Comparison of ENCODE assay signal across 8 cellular contexts in genomic region chr2:98460573-98461560, GRCh38. TPM values are rescaled to one million over a fixed set of nuclear protein-coding genes. Genes with fewer than 3 reads are reported as not detected.
DNase-seq lines count a peak whose midpoint lies in the region; ATAC-seq lines count a peak whose summit lies in the region.

No MANE protein-coding gene starts in this region.

- no peaks in the 10 kb centered on the region for H3K27me3 ChIP-seq in mesenchymal stem cell (ENCODE audit: control insufficient read depth in 1 of 2, insufficient read depth in 1 of 2, low read length in 2 of 2)

- ATAC-seq in HG03159 (IDR thresholded peaks at IDR 0.05; ENCODE audit: unreplicated experiment): peak; percentile 67

- no peak overlapping the region for H3K27ac ChIP-seq in mesenchymal stem cell (ENCODE audit: low read length, poor library complexity, severe bottlenecking)

- CTCF ChIA-PET in activated CD4-positive, alpha-beta T cell treated with anti-CD3 and anti-CD28 coated beads, Interleukin-2, amount 10 ng/mL, durations not matched to agents 7 days and 5 days (lab: Charles Lee): interaction anchor here (1.0 to 7.1 kb wide), 4 partner anchors 9 to 32 kb away, joined by 3 to 60 read pairs (median 30); no protein-coding TSS in a partner anchor

- no peak overlapping the region for H2BK15ac ChIP-seq in mesenchymal stem cell (ENCODE audit: low read depth, poor library complexity, severe bottlenecking)

- no peak overlapping the region for H2BK12ac ChIP-seq in mesenchymal stem cell (ENCODE audit: low read length in 2 of 2)

- H3K4me3 ChIP-seq in mesenchymal stem cell (ENCODE audit: insufficient read depth in 1 of 2, low read depth in 1 of 2, low read length in 2 of 2): no peak overlapping the region

- H3K4ac ChIP-seq in mesenchymal stem cell (ENCODE audit: low read depth in 1 of 2, low read length in 2 of 2): no peak overlapping the region

- H2BK120ac ChIP-seq in mesenchymal stem cell (ENCODE audit: low read depth, low read length): no peak overlapping the region

- peaks cover 44% of the 10 kb centered on the region for H3K79me1 ChIP-seq in mesenchymal stem cell (replicated peaks; ENCODE audit: low read length, poor library complexity, severe bottlenecking)

- H3K4me3 Mint-ChIP-seq in activated CD4-positive, alpha-beta T cell treated with anti-CD3 and anti-CD28 coated beads, Interleukin-2, amount 10 ng/mL, durations not matched to agents 7 days and 5 days: peak overlapping the region; percentile 51

- H3K4me2 ChIP-seq in mesenchymal stem cell (ENCODE audit: low read length, poor library complexity, severe bottlenecking): no peak overlapping the region

- POLR2A ChIA-PET in activated CD4-positive, alpha-beta T cell treated with anti-CD3 and anti-CD28 coated beads, Interleukin-2, amount 10 ng/mL, durations not matched to agents 7 days and 5 days (lab: Charles Lee): interaction anchor here (0.9 kb wide), 1 partner anchor 46 kb away, joined by 3 read pairs; no protein-coding TSS in a partner anchor

- H2AFZ ChIP-seq in mesenchymal stem cell (ENCODE audit: low read depth, low read length): no peak overlapping the region

- H3K4me1 ChIP-seq in mesenchymal stem cell (ENCODE audit: control insufficient read depth, insufficient read depth, low read depth, low read length): peaks cover 4% of the 10 kb centered on the region

- peak overlapping the region in 1 of 2 experiments; percentile 18 for H3K18ac ChIP-seq in mesenchymal stem cell (ENCODE audit: low read depth in 1 of 2, low read length in 2 of 2)

- no peak overlapping the region for H4K8ac ChIP-seq in mesenchymal stem cell (ENCODE audit: low read length)

- H3K36me3 ChIP-seq in mesenchymal stem cell (ENCODE audit: control insufficient read depth in 1 of 2, insufficient read depth in 2 of 2, low read depth in 1 of 2, low read length in 2 of 2): peaks cover 3 to 11% of the 10 kb centered on the region in 2 experiments

- H3K27ac Mint-ChIP-seq in activated CD4-positive, alpha-beta T cell treated with anti-CD3 and anti-CD28 coated beads, Interleukin-2, amount 10 ng/mL, durations not matched to agents 7 days and 5 days: peak overlapping the region; percentile 93

- H3K9me3 ChIP-seq in mesenchymal stem cell (ENCODE audit: control insufficient read depth, low read length): no peaks in the 10 kb centered on the region

- H3K23ac ChIP-seq in mesenchymal stem cell (ENCODE audit: low read length in 2 of 2): no peak overlapping the region

- peak overlapping the region; percentile 65 for H4K91ac ChIP-seq in mesenchymal stem cell (ENCODE audit: low read length)

- H3K4me1 Mint-ChIP-seq in activated CD4-positive, alpha-beta T cell treated with anti-CD3 and anti-CD28 coated beads, Interleukin-2, amount 10 ng/mL, durations not matched to agents 7 days and 5 days: peaks cover 90% of the 10 kb centered on the region

- H2BK5ac ChIP-seq in mesenchymal stem cell (ENCODE audit: low read depth, low read length, poor library complexity, severe bottlenecking): no peak overlapping the region

- H3K27me3 Mint-ChIP-seq in activated CD4-positive, alpha-beta T cell treated with anti-CD3 and anti-CD28 coated beads, Interleukin-2, amount 10 ng/mL, durations not matched to agents 7 days and 5 days: no peaks in the 10 kb centered on the region

- no peak overlapping the region for H3K14ac ChIP-seq in mesenchymal stem cell (ENCODE audit: low read length in 2 of 2)

- no peaks in the 10 kb centered on the region for H3K9me3 Mint-ChIP-seq in activated CD4-positive, alpha-beta T cell treated with anti-CD3 and anti-CD28 coated beads, Interleukin-2, amount 10 ng/mL, durations not matched to agents 7 days and 5 days

- H3K9ac ChIP-seq in mesenchymal stem cell (ENCODE audit: low read length): no peak overlapping the region

- 94% methylated on average over 14 of the region's 14 CpGs for WGBS in mesenchymal stem cell

- H2AK5ac ChIP-seq in mesenchymal stem cell (ENCODE audit: low read length, severe bottlenecking): no peak overlapping the region

- H3K36me3 Mint-ChIP-seq in activated CD4-positive, alpha-beta T cell treated with anti-CD3 and anti-CD28 coated beads, Interleukin-2, amount 10 ng/mL, durations not matched to agents 7 days and 5 days (ENCODE audit: low read depth): peaks cover 57% of the 10 kb centered on the region

- DNase-seq in NOMO-1 treated with DMSO at 0.1 percent for 48 hours (lab: John Stamatoyannopoulos, UW; ENCODE audit: unreplicated experiment) (peak; percentile 25), NOMO-1 treated with dmso at 0.1 percent for 144 hours (lab: John Stamatoyannopoulos, UW; ENCODE audit: unreplicated experiment) (no peak), mesenchymal stem cell (no peak), NCI-H1105 (lab: John Stamatoyannopoulos, UW) (no peak), activated gamma-delta T cell (lab: John Stamatoyannopoulos, UW) (no peak), NCI-H524 (lab: John Stamatoyannopoulos, UW) (no peak)
- peak; percentile 81 for DNase-seq in activated CD4-positive, alpha-beta T cell treated with anti-CD3 and anti-CD28 coated beads, Interleukin-2, amount 10 ng/mL, durations not matched to agents 7 days and 5 days

RNA-seq across cellular contexts. Expression of gene INPP4A, which starts 16.2 kb away (rescaled TPM):
- total RNA-seq in activated CD4-positive, alpha-beta T cell treated with anti-CD3 and anti-CD28 coated beads, Interleukin-2, amount 10 ng/mL, durations not matched to agents 7 days and 5 days: 100 to 1,000 TPM; 140 to 165 TPM
- 8.0 TPM for polyA plus RNA-seq in mesenchymal stem cell (2013, experiment 1 of 2)
- polyA plus RNA-seq in mesenchymal stem cell (2013, experiment 2 of 2): 7.8 TPM

Comparison
In these comparisons a context has a peak if more than half of its experiments do, and no peak if none do; other contexts are left out.
1. DNase-seq: peak in NOMO-1 treated with DMSO at 0.1 percent for 48 hours (single experiment) and activated CD4-positive, alpha-beta T cell treated with anti-CD3 and anti-CD28 coated beads, Interleukin-2, amount 10 ng/mL, durations not matched to agents 7 days and 5 days (single experiment); none in NOMO-1 treated with dmso at 0.1 percent for 144 hours (single experiment), mesenchymal stem cell (single experiment), NCI-H1105 (single experiment), activated gamma-delta T cell (single experiment) and NCI-H524 (0 of 2).